In genomic region chr1:182595641-182596240, GRCh38 we compare ENCODE assay signal across 8 cellular contexts. TPM values are rescaled to one million over a fixed set of nuclear protein-coding genes. Genes with fewer than 3 reads are reported as not detected.
DNase-seq lines count a peak whose midpoint lies in the region; ATAC-seq and TF ChIP-seq lines count a peak whose summit lies in the region.

No MANE protein-coding gene starts in this region.

- peak; percentile 31 to 71 (median 47) for DNase-seq in CD8-positive, alpha-beta T cell
- peak; percentile 71 for DNase-seq in activated T-cell treated with anti-CD3 and anti-CD28 coated beads, Interleukin-2, amount 50 U/mL, for 1 hour
- DNase-seq in esophagus squamous epithelium (lab: John Stamatoyannopoulos, UW) (no peak), upper lobe of right lung (peak; percentile 74)

- no peak overlapping the region for H3K9ac ChIP-seq in OCI-LY1 (ENCODE audit: low read length)
- no peak overlapping the region for H3K9ac ChIP-seq in neural cell (ENCODE audit: low read length)

- ATAC-seq in CD8-positive, alpha-beta T cell, result peak; percentile 90
- peak; percentile 39 for ATAC-seq in HG02798 (IDR thresholded peaks at IDR 0.05; ENCODE audit: poor library complexity, unreplicated experiment)
- peak; percentile 89 for ATAC-seq in upper lobe of right lung
- no peak for ATAC-seq in GM18861 (IDR thresholded peaks at IDR 0.05; ENCODE audit: unreplicated experiment)

- no peaks in the 10 kb centered on the region for H3K36me3 Mint-ChIP-seq in CD8-positive, alpha-beta T cell

- no peaks in the 10 kb centered on the region for H3K4me1 ChIP-seq in CD8-positive, alpha-beta T cell (ENCODE audit: insufficient read depth, low read length)
- H3K4me1 ChIP-seq in OCI-LY1 (ENCODE audit: insufficient read depth, low read length, severe bottlenecking), result peaks cover 3% of the 10 kb centered on the region
- H3K4me1 ChIP-seq in esophagus squamous epithelium, result peaks cover 0 to 11% (median 0%) of the 10 kb centered on the region in 3 donors
- H3K4me1 ChIP-seq in upper lobe of right lung, result peaks cover 11% of the 10 kb centered on the region

- intact Hi-C loops in CD8-positive, alpha-beta T cell (cut with DNase I, micrococcal nuclease), result loop anchor here in 1 of 2 experiments (5.0 to 10.0 kb wide), 2 partner anchors 148 to 869 kb away; no protein-coding TSS in a partner anchor
- intact Hi-C loops in esophagus squamous epithelium (cut with DNase I), result loop anchor here (10.0 kb wide), 1 partner anchor 511 kb away; no protein-coding TSS in a partner anchor
- intact Hi-C loops in upper lobe of right lung (cut with DNase I), result no loop called here

- TF ChIP-seq EP300 in neural cell (conservative IDR thresholded peaks at IDR 0.05; ENCODE audit: poor library complexity, severe bottlenecking), result no peak

- H4K20me1 ChIP-seq in OCI-LY1 (ENCODE audit: insufficient read depth, low read length) (no peaks in the 10 kb centered on the region), neural cell (ENCODE audit: insufficient read depth) (no peaks in the 10 kb centered on the region)

- H2AFZ ChIP-seq in OCI-LY1 (ENCODE audit: low read length) (no peak overlapping the region), neural cell (ENCODE audit: low read depth, low read length) (no peak overlapping the region)

- H3K4me3 Mint-ChIP-seq in CD8-positive, alpha-beta T cell, result no peak overlapping the region

- H3K9me2 ChIP-seq in OCI-LY1 (ENCODE audit: low read depth, low read length) (no peaks in the 10 kb centered on the region), neural cell (ENCODE audit: insufficient read depth, low read length) (no peaks in the 10 kb centered on the region)

- TF ChIP-seq POLR2A in esophagus squamous epithelium (IDR thresholded peaks at IDR 0.05), result no peak

- H3K4me3 ChIP-seq in CD8-positive, alpha-beta T cell (ENCODE audit: low read depth, low read length), result no peak overlapping the region
- H3K4me3 ChIP-seq in OCI-LY1 (ENCODE audit: low read depth, low read length, poor library complexity, severe bottlenecking), result no peak overlapping the region
- no peak overlapping the region for H3K4me3 ChIP-seq in esophagus squamous epithelium
- H3K4me3 ChIP-seq in neural cell (ENCODE audit: low read length), result no peak overlapping the region
- H3K4me3 ChIP-seq in upper lobe of right lung, result no peak overlapping the region

- POLR2A ChIA-PET in CD8-positive, alpha-beta T cell (lab: Charles Lee), result interaction anchor here (0.6 to 1.1 kb wide), 3 partner anchors 8 to 9 kb away, joined by 3 to 4 read pairs (median 3); no protein-coding TSS in a partner anchor

- TF ChIP-seq CTCF in CD8-positive, alpha-beta T cell (IDR thresholded peaks at IDR 0.05), result peak; percentile 86
- TF ChIP-seq CTCF in OCI-LY1 (IDR thresholded peaks at IDR 0.05; ENCODE audit: low read length), result peak; percentile 88
- TF ChIP-seq CTCF in esophagus squamous epithelium (IDR thresholded peaks at IDR 0.05), result peak; percentile 57 to 89 (median 83)
- peak; percentile 67 for TF ChIP-seq CTCF in neural cell (IDR thresholded peaks at IDR 0.05; ENCODE audit: poor library complexity, severe bottlenecking)
- TF ChIP-seq CTCF in upper lobe of right lung (IDR thresholded peaks at IDR 0.05), result peak; percentile 89

- H3K79me2 ChIP-seq in OCI-LY1 (ENCODE audit: insufficient read depth, low read length), result no peaks in the 10 kb centered on the region
- H3K79me2 ChIP-seq in neural cell (replicated peaks; ENCODE audit: insufficient read depth, low read length), result no peaks in the 10 kb centered on the region

- H3K27ac ChIP-seq in CD8-positive, alpha-beta T cell (ENCODE audit: low read depth, low read length), result no peak overlapping the region
- H3K27ac ChIP-seq in OCI-LY1 (ENCODE audit: low read depth, low read length, poor library complexity, severe bottlenecking) (no peak overlapping the region), esophagus squamous epithelium (peak overlapping the region in 1 of 4 donors; percentile 41), neural cell (ENCODE audit: low read length) (no peak overlapping the region), upper lobe of right lung (no peak overlapping the region)

- CTCF ChIA-PET in CD8-positive, alpha-beta T cell (lab: Charles Lee), result interaction anchor here (0.6 to 25.8 kb wide), 19 partner anchors 9 to 507 kb away, joined by 3 to 581 read pairs (median 3); partner anchors contain the start of gene NPL

- WGBS in esophagus squamous epithelium, 2 donors, result 36 to 40% methylated on average over 4 of the region's 4 CpGs

- peak; percentile 49 for TF ChIP-seq RAD21 in neural cell (conservative IDR thresholded peaks at IDR 0.05)

- no peak overlapping the region for H3K27ac Mint-ChIP-seq in CD8-positive, alpha-beta T cell

- H3K36me3 ChIP-seq in CD8-positive, alpha-beta T cell (ENCODE audit: insufficient read depth, low read length), result no peaks in the 10 kb centered on the region
- H3K36me3 ChIP-seq in OCI-LY1 (ENCODE audit: insufficient read depth, low read length) (peaks cover 22% of the 10 kb centered on the region), esophagus squamous epithelium (peaks cover 0 to 14% (median 0%) of the 10 kb centered on the region in 3 donors), neural cell (ENCODE audit: insufficient read depth, low read length) (no peaks in the 10 kb centered on the region), upper lobe of right lung (peaks cover 8% of the 10 kb centered on the region)

- H3F3A ChIP-seq in OCI-LY1 (ENCODE audit: insufficient read depth, low read length), result no peaks in the 10 kb centered on the region
- H3F3A ChIP-seq in neural cell (ENCODE audit: insufficient read depth, low read length, poor library complexity, severe bottlenecking), result no peaks in the 10 kb centered on the region

- H3K9me3 Mint-ChIP-seq in CD8-positive, alpha-beta T cell, result no peaks in the 10 kb centered on the region

- H3K4me2 ChIP-seq in OCI-LY1 (ENCODE audit: low read length), result no peak overlapping the region
- H3K4me2 ChIP-seq in neural cell (ENCODE audit: low read length), result no peak overlapping the region

- H3K27me3 ChIP-seq in CD8-positive, alpha-beta T cell (ENCODE audit: insufficient read depth, low read length), result no peaks in the 10 kb centered on the region
- no peaks in the 10 kb centered on the region for H3K27me3 ChIP-seq in OCI-LY1 (ENCODE audit: insufficient read depth, low read length)
- no peaks in the 10 kb centered on the region for H3K27me3 ChIP-seq in esophagus squamous epithelium
- no peaks in the 10 kb centered on the region for H3K27me3 ChIP-seq in neural cell (ENCODE audit: insufficient read depth, low read depth, low read length)
- H3K27me3 ChIP-seq in upper lobe of right lung, result no peaks in the 10 kb centered on the region

- H3K9me3 ChIP-seq in CD8-positive, alpha-beta T cell (ENCODE audit: low read length), result no peaks in the 10 kb centered on the region
- H3K9me3 ChIP-seq in OCI-LY1 (ENCODE audit: low read length) (no peaks in the 10 kb centered on the region), esophagus squamous epithelium (no peaks in the 10 kb centered on the region), neural cell (ENCODE audit: low read length) (no peaks in the 10 kb centered on the region), upper lobe of right lung (no peaks in the 10 kb centered on the region)

- H3K27me3 Mint-ChIP-seq in CD8-positive, alpha-beta T cell (ENCODE audit: low read depth), result peaks cover 9% of the 10 kb centered on the region

- no peaks in the 10 kb centered on the region for H3K4me1 Mint-ChIP-seq in CD8-positive, alpha-beta T cell (ENCODE audit: low read depth)

TF ChIP-seq in neural cell, 6 proteins besides CTCF, POLR2A, EP300 and RAD21:
- peak; percentile 65 for TF ChIP-seq SMC3 (conservative IDR thresholded peaks at IDR 0.05; ENCODE audit: poor library complexity)
- TF ChIP-seq TAF1 (IDR thresholded peaks at IDR 0.05; ENCODE audit: low read depth), result no peak
- no peak for TF ChIP-seq MXI1 (conservative IDR thresholded peaks at IDR 0.05; ENCODE audit: poor library complexity, severe bottlenecking)
- TF ChIP-seq, protein P1, sequence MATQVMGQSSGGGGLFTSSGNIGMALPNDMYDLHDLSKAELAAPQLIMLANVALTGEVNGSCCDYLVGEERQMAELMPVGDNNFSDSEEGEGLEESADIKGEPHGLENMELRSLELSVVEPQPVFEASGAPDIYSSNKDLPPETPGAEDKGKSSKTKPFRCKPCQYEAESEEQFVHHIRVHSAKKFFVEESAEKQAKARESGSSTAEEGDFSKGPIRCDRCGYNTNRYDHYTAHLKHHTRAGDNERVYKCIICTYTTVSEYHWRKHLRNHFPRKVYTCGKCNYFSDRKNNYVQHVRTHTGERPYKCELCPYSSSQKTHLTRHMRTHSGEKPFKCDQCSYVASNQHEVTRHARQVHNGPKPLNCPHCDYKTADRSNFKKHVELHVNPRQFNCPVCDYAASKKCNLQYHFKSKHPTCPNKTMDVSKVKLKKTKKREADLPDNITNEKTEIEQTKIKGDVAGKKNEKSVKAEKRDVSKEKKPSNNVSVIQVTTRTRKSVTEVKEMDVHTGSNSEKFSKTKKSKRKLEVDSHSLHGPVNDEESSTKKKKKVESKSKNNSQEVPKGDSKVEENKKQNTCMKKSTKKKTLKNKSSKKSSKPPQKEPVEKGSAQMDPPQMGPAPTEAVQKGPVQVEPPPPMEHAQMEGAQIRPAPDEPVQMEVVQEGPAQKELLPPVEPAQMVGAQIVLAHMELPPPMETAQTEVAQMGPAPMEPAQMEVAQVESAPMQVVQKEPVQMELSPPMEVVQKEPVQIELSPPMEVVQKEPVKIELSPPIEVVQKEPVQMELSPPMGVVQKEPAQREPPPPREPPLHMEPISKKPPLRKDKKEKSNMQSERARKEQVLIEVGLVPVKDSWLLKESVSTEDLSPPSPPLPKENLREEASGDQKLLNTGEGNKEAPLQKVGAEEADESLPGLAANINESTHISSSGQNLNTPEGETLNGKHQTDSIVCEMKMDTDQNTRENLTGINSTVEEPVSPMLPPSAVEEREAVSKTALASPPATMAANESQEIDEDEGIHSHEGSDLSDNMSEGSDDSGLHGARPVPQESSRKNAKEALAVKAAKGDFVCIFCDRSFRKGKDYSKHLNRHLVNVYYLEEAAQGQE (IDR thresholded peaks at IDR 0.05; ENCODE audit: borderline replicate concordance), result no peak

RNA-seq across cellular contexts. Expression of gene RNASEL, which starts 6.7 kb away (rescaled TPM):
- 1 to 10 TPM; 1.5 to 1.7 TPM for total RNA-seq in CD8-positive, alpha-beta T cell
- 1 to 10 TPM; 5.6 to 9.5 (median 7.5) TPM for total RNA-seq in esophagus squamous epithelium
- 0.47 and 0.76 TPM in 2 replicates for polyA plus RNA-seq in neural cell
- polyA minus RNA-seq in neural cell, result 0.97 and 1.0 TPM in 2 replicates
- 12.8 TPM for total RNA-seq in upper lobe of right lung

RNA-seq across cellular contexts. Expression of gene RGS16, which starts 8.4 kb away (rescaled TPM):
- 10 to 100 TPM; 11.6 to 12.0 TPM for total RNA-seq in CD8-positive, alpha-beta T cell
- total RNA-seq in esophagus squamous epithelium, result 1 to 10 TPM; 1.1 to 2.2 (median 1.3) TPM
- polyA plus RNA-seq in neural cell, result 1.1 and 2.3 TPM in 2 replicates
- polyA minus RNA-seq in neural cell, result 0.46 TPM in 1 of 2 replicates, not detected in the other
- 12.0 TPM for total RNA-seq in upper lobe of right lung
